ENCODE assay signal across 19 cellular contexts in the genomic region with DNA sequence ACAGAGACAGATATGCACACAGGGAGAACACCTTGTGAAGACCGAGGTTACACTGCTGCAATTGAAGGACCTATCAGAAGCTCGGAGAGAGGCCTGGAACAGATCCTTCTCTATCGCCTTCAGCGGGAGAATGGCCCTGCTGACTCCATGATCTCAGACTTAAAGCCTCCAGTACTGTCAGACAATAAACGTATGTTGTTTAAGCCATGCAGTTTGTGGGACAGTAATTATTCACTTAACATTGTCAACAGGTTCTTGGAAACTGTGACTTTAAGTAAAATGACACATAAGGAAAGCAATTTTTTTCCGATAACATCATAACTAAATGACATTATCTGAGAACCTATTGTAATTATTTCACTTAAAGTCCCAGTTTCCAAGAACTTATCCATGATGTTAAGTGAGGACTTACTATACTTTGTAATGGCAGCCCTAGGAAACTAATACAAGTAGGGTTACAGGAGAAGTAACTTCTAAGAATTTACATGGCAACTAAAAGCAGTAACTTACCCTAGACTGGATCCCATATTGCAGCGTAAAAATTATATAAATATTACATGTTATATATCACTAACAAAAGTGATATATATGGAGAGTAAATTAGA.
"Had no signal": no experiment of that assay in that cellular context is flagged by ENCODE, and none has a peak within 500 bp of the region (broad histone marks: within the 10 kb centered on the region; RNA-seq: fewer than 3 reads in every experiment).

No MANE protein-coding gene starts in this region.

- H3K9me3 Mint-ChIP-seq: IgD-negative memory B cell had no signal

- DNase-seq: Kasumi-1, MM.1S, NCI-H1092 treated with DMSO at 0.1 percent for 48 hours, NCI-H1436, NCI-H187, NCI-H2029, NCI-H2081 treated with DMSO at 0.1 percent for 48 hours, NCI-H2171, NCI-H226, NCI-H446, NCI-H510A, NCI-H524 treated with DMSO at 0.1 percent for 48 hours, NCI-H69, NCI-H774, SHP77, SK-N-SH had no signal

- H3K27ac Mint-ChIP-seq: IgD-negative memory B cell had no signal

- H3K4me3 Mint-ChIP-seq: IgD-negative memory B cell had no signal

- H3K27me3 Mint-ChIP-seq: IgD-negative memory B cell had no signal

- H3K4me1 Mint-ChIP-seq: IgD-negative memory B cell had no signal

- ATAC-seq: K562 had no signal

- FAIRE-seq: HTR-8/SVneo, K562 had no signal
